Comparison of ENCODE assay signal across 1 cellular context in the genomic region with DNA sequence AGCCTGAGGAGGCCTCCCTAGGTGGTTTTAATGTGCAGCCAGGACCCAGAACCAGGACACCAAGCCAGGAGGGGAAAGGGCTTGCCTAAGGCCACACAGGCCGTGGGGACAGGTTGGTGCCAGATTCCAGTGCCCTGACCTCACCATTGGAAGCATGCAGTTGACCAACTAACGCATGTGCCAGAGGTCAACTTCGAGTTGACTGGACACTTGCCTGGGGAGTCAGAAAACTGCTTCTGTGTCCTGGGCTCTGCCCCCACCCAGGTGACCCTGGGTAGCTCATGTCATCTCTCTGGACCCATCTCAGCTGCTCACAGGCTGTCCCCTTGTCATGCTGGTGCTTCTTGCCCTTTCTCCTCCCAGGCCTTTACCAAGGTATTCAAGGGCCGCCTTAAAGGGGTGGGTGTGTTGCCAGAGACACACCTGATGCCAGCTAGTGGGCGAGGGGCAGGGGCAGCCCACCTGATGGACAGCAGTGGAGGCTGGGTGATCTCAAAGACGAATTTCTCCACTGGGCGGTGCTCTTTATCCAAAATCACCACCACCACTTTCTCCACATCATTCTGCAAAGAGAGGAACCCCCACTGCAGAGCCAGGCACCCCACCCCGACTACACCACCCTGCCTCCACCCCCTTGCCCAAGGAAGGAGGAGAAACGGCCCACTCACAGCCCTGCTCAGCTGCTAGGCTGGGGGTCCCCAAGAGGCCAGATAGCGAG.
TF ChIP-seq lines count a peak whose summit lies in the region.

No MANE protein-coding gene starts in this region.

TF ChIP-seq in A549, 52 proteins besides CTCF, POLR2A, EP300 and RAD21 (continued from another document):
- TF ChIP-seq, protein P1, sequence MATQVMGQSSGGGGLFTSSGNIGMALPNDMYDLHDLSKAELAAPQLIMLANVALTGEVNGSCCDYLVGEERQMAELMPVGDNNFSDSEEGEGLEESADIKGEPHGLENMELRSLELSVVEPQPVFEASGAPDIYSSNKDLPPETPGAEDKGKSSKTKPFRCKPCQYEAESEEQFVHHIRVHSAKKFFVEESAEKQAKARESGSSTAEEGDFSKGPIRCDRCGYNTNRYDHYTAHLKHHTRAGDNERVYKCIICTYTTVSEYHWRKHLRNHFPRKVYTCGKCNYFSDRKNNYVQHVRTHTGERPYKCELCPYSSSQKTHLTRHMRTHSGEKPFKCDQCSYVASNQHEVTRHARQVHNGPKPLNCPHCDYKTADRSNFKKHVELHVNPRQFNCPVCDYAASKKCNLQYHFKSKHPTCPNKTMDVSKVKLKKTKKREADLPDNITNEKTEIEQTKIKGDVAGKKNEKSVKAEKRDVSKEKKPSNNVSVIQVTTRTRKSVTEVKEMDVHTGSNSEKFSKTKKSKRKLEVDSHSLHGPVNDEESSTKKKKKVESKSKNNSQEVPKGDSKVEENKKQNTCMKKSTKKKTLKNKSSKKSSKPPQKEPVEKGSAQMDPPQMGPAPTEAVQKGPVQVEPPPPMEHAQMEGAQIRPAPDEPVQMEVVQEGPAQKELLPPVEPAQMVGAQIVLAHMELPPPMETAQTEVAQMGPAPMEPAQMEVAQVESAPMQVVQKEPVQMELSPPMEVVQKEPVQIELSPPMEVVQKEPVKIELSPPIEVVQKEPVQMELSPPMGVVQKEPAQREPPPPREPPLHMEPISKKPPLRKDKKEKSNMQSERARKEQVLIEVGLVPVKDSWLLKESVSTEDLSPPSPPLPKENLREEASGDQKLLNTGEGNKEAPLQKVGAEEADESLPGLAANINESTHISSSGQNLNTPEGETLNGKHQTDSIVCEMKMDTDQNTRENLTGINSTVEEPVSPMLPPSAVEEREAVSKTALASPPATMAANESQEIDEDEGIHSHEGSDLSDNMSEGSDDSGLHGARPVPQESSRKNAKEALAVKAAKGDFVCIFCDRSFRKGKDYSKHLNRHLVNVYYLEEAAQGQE (IDR thresholded peaks at IDR 0.05): no peak
- TF ChIP-seq HEYL (CRISPR knock-in tag; IDR thresholded peaks at IDR 0.05): no peak
